18 cellular contexts compared by ENCODE assay signal in genomic region chr12:116302200-116303075, GRCh38. TPM values are rescaled to one million over a fixed set of nuclear protein-coding genes. Genes with fewer than 3 reads are reported as not detected.
A peak's percentile ranks its signal among the peaks of the same experiment; 100 is the strongest.
DNase-seq lines count a peak whose midpoint lies in the region; ATAC-seq and TF ChIP-seq lines count a peak whose summit lies in the region.
"Had no signal": no experiment of that assay in that cellular context is flagged by ENCODE, and none has a peak within 500 bp of the region (broad histone marks: within the 10 kb centered on the region; RNA-seq: fewer than 3 reads in every experiment).

No MANE protein-coding gene starts in this region.

- peak overlapping the region; percentile 29 for H2AFZ ChIP-seq in neuron (ENCODE audit: low read depth, low read length)

- H3K4me3 ChIP-seq in H7 (ENCODE audit: insufficient read depth, low read depth, low read length) (no peak overlapping the region), neuron (ENCODE audit: low read length) (peak overlapping the region; percentile 24)
- H3K4me3 ChIP-seq: cardiac muscle cell, SK-N-MC, spleen, suprapubic skin had no signal

- H3K36me3 ChIP-seq in H7 (replicated peaks; ENCODE audit: control insufficient read depth, insufficient read depth, low read length): no peaks in the 10 kb centered on the region
- H3K36me3 ChIP-seq in neuron (ENCODE audit: insufficient read depth, low read length): no peaks in the 10 kb centered on the region
- H3K36me3 ChIP-seq: cardiac muscle cell, spleen, suprapubic skin had no signal

- no peaks in the 10 kb centered on the region for H3K36me3 Mint-ChIP-seq in brain
- H3K36me3 Mint-ChIP-seq: activated CD8-positive, alpha-beta memory T cell treated with anti-CD3 and anti-CD28 coated beads, Interleukin-2, amount 10 ng/mL, durations not matched to agents 7 days and 5 days had no signal

- no peaks in the 10 kb centered on the region for H3K9me3 ChIP-seq in neuron (ENCODE audit: low read length)
- H3K9me3 ChIP-seq: spleen, suprapubic skin had no signal

- H3K9me3 Mint-ChIP-seq in brain: peaks cover 0 to 4% (median 0%) of the 10 kb centered on the region in 5 experiments

- H3K4me3 Mint-ChIP-seq in brain: peak overlapping the region in 2 of 5 experiments; percentile 30 to 38
- H3K4me3 Mint-ChIP-seq: activated CD8-positive, alpha-beta memory T cell treated with anti-CD3 and anti-CD28 coated beads, Interleukin-2, amount 10 ng/mL, durations not matched to agents 7 days and 5 days had no signal

- H3K27me3 Mint-ChIP-seq in brain: peaks cover 25% of the 10 kb centered on the region

- H3K27me3 ChIP-seq in H7 (ENCODE audit: control insufficient read depth, insufficient read depth, low read length): no peaks in the 10 kb centered on the region
- H3K27me3 ChIP-seq in neuron (ENCODE audit: insufficient read depth, low read length): peaks cover 16% of the 10 kb centered on the region
- H3K27me3 ChIP-seq: cardiac muscle cell, spleen, suprapubic skin had no signal

- peak; percentile 47 for DNase-seq in H7
- peak; percentile 17 to 34 for DNase-seq in NOMO-1 (lab: John Stamatoyannopoulos, UW; ENCODE audit: unreplicated experiment in 2 of 2)
- DNase-seq in activated T-cell treated with anti-CD3 and anti-CD28 coated beads, Interleukin-2, amount 50 U/mL, for 48 hours: no peak
- no peak for DNase-seq in KG1 (lab: John Stamatoyannopoulos, UW)
- DNase-seq in mucosa of gallbladder (ENCODE audit: low spot score): no peak
- DNase-seq: activated CD8-positive, alpha-beta memory T cell treated with anti-CD3 and anti-CD28 coated beads, Interleukin-2, amount 10 ng/mL, durations not matched to agents 7 days and 5 days; activated effector memory CD4-positive, alpha-beta T cell treated with Interleukin-2 at 50 U/mL for 16 hours; EL; Karpas-422; NCI-H446 treated with DMSO at 0.1 percent for 48 hours; spleen; T1000 had no signal

- H3K4me1 Mint-ChIP-seq in brain: peaks cover 23% of the 10 kb centered on the region
- H3K4me1 Mint-ChIP-seq: activated CD8-positive, alpha-beta memory T cell treated with anti-CD3 and anti-CD28 coated beads, Interleukin-2, amount 10 ng/mL, durations not matched to agents 7 days and 5 days had no signal

- no peak for TF ChIP-seq CTCF in brain (conservative IDR thresholded peaks at IDR 0.05)

- no peak for ATAC-seq in GM19351 (IDR thresholded peaks at IDR 0.05; ENCODE audit: unreplicated experiment)
- ATAC-seq: activated CD8-positive, alpha-beta memory T cell treated with anti-CD3 and anti-CD28 coated beads, Interleukin-2, amount 10 ng/mL, durations not matched to agents 7 days and 5 days had no signal

- H3K27ac Mint-ChIP-seq in brain: peak overlapping the region in 4 of 5 experiments; percentile 7 to 93 (median 62)
- H3K27ac Mint-ChIP-seq: activated CD8-positive, alpha-beta memory T cell treated with anti-CD3 and anti-CD28 coated beads, Interleukin-2, amount 10 ng/mL, durations not matched to agents 7 days and 5 days had no signal

- peaks cover 9% of the 10 kb centered on the region for H3K4me1 ChIP-seq in neuron (ENCODE audit: insufficient read depth, low read length)

RNA-seq across cellular contexts. Expression of gene MED13L, which starts 24.9 kb away (rescaled TPM):
- 39.7 and 49.3 TPM in 2 replicates for total RNA-seq in H7 (2014; rRNA removed; shearing (Covaris generic))
- 27.5 TPM for polyA plus RNA-seq in brain (ENCODE audit: insufficient read depth, low read depth, low replicate concordance)
- 117 TPM for total RNA-seq in mucosa of gallbladder

Comparison
In these comparisons a context has a peak if more than half of its experiments do, and no peak if none do; other contexts are left out.
1. DNase-seq: peak in H7 (single experiment) and NOMO-1 (2 of 2); none in activated T-cell treated with anti-CD3 and anti-CD28 coated beads, Interleukin-2, amount 50 U/mL, for 48 hours (0 of 2), KG1 (single experiment) and mucosa of gallbladder (single experiment).